Comparison of ENCODE assay signal across 7 cellular contexts in the genomic region with DNA sequence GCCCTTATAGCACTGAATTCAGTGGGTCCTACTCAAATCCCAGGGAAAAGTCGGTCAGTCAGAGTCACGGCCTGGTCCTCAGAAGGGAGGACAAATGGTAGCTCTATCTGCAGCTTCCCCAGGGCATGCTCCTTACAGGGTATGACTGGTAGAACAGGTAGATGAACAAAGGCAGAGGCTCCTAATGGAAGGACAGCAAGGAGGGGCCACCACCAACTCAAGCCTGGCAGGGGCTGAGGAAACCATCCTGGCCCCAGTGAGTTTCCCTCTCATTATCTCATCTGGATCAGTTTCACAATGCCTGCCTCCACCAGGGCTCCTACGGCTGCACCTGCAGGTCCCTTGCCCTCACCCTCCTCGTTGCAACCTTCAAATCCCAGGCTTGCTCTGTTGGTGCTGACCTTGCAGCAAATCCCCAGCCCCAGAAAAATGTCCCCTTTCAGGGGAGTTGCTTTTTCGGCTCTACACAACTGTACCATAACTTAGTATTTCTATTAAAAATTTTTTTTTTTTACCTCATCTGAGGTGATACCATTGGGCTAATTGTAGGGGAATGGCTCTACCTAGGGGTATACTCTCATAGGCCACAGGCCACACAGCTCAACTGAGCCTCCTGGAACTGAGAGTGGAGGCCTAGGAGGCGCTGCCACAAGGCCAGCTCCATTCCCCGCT. TPM values are rescaled to one million over a fixed set of nuclear protein-coding genes. Genes with fewer than 3 reads are reported as not detected.
DNase-seq lines count a peak whose midpoint lies in the region; ATAC-seq, FAIRE-seq and TF ChIP-seq lines count a peak whose summit lies in the region.

No MANE protein-coding gene starts in this region.

- H3K9me3 Mint-ChIP-seq in activated T-helper 17 cell treated with anti-CD3 and anti-CD28 coated beads, Interleukin-2, amount 50 U/mL, for 72 hours = no peaks in the 10 kb centered on the region

- no peaks in the 10 kb centered on the region for H3K27me3 ChIP-seq in small intestine (ENCODE audit: control insufficient read depth in 2 of 2, insufficient read depth in 2 of 2, low read length in 2 of 2)

- 70 to 79% (median 77%) methylated on average over 7 of the region's 7 CpGs for WGBS in small intestine, 3 donors

- H3K36me3 ChIP-seq in small intestine (ENCODE audit: control insufficient read depth in 2 of 2, insufficient read depth in 2 of 2, low read length in 2 of 2) = peaks cover 10 to 16% of the 10 kb centered on the region in 2 donors

- peak; percentile 1 for ATAC-seq in HG03060 (IDR thresholded peaks at IDR 0.05; ENCODE audit: low read depth, unreplicated experiment)
- ATAC-seq in activated T-helper 17 cell treated with anti-CD3 and anti-CD28 coated beads, Interleukin-2, amount 50 U/mL, for 72 hours (replicated peaks) = peak; percentile 2

- DNase-seq in small intestine = no peak
- DNase-seq in HuH-7.5 (ENCODE audit: low spot score) = no peak
- DNase-seq in GM19239 (ENCODE audit: insufficient read length, low spot score) = no peak
- no peak for DNase-seq in DMS153 treated with DMSO at 0.1 percent for 48 hours (lab: John Stamatoyannopoulos, UW; ENCODE audit: unreplicated experiment)

- H3K4me3 Mint-ChIP-seq in activated T-helper 17 cell treated with anti-CD3 and anti-CD28 coated beads, Interleukin-2, amount 50 U/mL, for 72 hours = peak overlapping the region; percentile 99

- H3K27me3 Mint-ChIP-seq in activated T-helper 17 cell treated with anti-CD3 and anti-CD28 coated beads, Interleukin-2, amount 50 U/mL, for 72 hours = no peaks in the 10 kb centered on the region

- FAIRE-seq in small intestine (lab: Jason Lieb, UNC) (no peak), GM19239 (lab: Jason Lieb, UNC) (no peak)

- peak; percentile 44 for TF ChIP-seq POLR2A in GM18526 (IDR thresholded peaks at IDR 0.05; ENCODE audit: extremely low read depth, insufficient read length)

- H3K4me3 ChIP-seq in small intestine (ENCODE audit: low read depth in 1 of 2, low read length in 2 of 2) = no peak overlapping the region

- H3K4me1 Mint-ChIP-seq in activated T-helper 17 cell treated with anti-CD3 and anti-CD28 coated beads, Interleukin-2, amount 50 U/mL, for 72 hours = peaks cover 10% of the 10 kb centered on the region

- H3K9me3 ChIP-seq in small intestine (ENCODE audit: control insufficient read depth, low read depth) = no peaks in the 10 kb centered on the region

- peak overlapping the region; percentile 95 for H3K27ac Mint-ChIP-seq in activated T-helper 17 cell treated with anti-CD3 and anti-CD28 coated beads, Interleukin-2, amount 50 U/mL, for 72 hours

- peaks cover 0 to 4% of the 10 kb centered on the region in 2 donors for H3K4me1 ChIP-seq in small intestine (ENCODE audit: control insufficient read depth in 2 of 2, insufficient read depth in 1 of 2, low read depth in 1 of 2, low read length in 1 of 2)

- H3K36me3 Mint-ChIP-seq in activated T-helper 17 cell treated with anti-CD3 and anti-CD28 coated beads, Interleukin-2, amount 50 U/mL, for 72 hours (ENCODE audit: low read depth) = peaks cover 100% of the 10 kb centered on the region

- peak overlapping the region; percentile 42 to 87 for H3K27ac ChIP-seq in small intestine (ENCODE audit: low read depth in 1 of 2, low read length in 1 of 2)

RNA-seq across cellular contexts. Expression of gene MYO1G, which starts 2.4 kb away (rescaled TPM):
- 100 to 1,000 TPM; 316 to 649 TPM for total RNA-seq in activated T-helper 17 cell treated with anti-CD3 and anti-CD28 coated beads, Interleukin-2, amount 50 U/mL, for 72 hours
- polyA plus RNA-seq in small intestine = 1 to 10 TPM; 1.3 to 4.1 (median 2.1) TPM

RNA-seq across cellular contexts. Expression of gene CCM2, which starts 18.8 kb away (rescaled TPM):
- total RNA-seq in activated T-helper 17 cell treated with anti-CD3 and anti-CD28 coated beads, Interleukin-2, amount 50 U/mL, for 72 hours = 10 to 100 TPM; 69.8 to 79.3 TPM
- polyA plus RNA-seq in small intestine = 10 to 100 TPM; 23.5 to 32.3 (median 25.9) TPM
